In genomic region chr17:48129981-48130380, GRCh38 we compare ENCODE assay signal across 24 cellular contexts.
"Had no signal": no experiment of that assay in that cellular context is flagged by ENCODE, and none has a peak within 500 bp of the region (broad histone marks: within the 10 kb centered on the region; RNA-seq: fewer than 3 reads in every experiment).

No MANE protein-coding gene starts in this region.

- H3K27ac ChIP-seq: gastroesophageal sphincter, neutrophil, right lobe of liver, thoracic aorta, vagina, VCaP had no signal

- H3K36me3 ChIP-seq: thoracic aorta, vagina had no signal

- H3K4me1 ChIP-seq: right lobe of liver, vagina had no signal

- FAIRE-seq: keratinocyte, TTC549 had no signal

- DNase-seq: activated CD4-positive, alpha-beta T cell treated with anti-CD3 and anti-CD28 coated beads for 48 hours; activated CD4-positive, alpha-beta T cell treated with anti-CD3 and anti-CD28 coated beads, Interleukin-2, amount 50 U/mL, for 48 hours; activated CD8-positive, alpha-beta memory T cell treated with anti-CD3 and anti-CD28 coated beads for 24 hours; activated effector memory CD4-positive, alpha-beta T cell treated with anti-CD3 and anti-CD28 coated beads, Interleukin-2, amount 50 U/mL, for 16 hours; activated naive CD4-positive, alpha-beta T cell treated with anti-CD3 and anti-CD28 coated beads, Interleukin-2, amount 10 ng/mL, durations not matched to agents 7 days and 5 days; amygdala; caudate nucleus; head of caudate nucleus; hippocampal formation; left cardiac atrium; mammary epithelial cell; midbrain; naive thymus-derived CD4-positive, alpha-beta T cell; right lobe of liver; stimulated activated CD4-positive, alpha-beta T cell treated with anti-CD3 and anti-CD28 coated beads, Interleukin-2, amount 100 ng/mL, for 48 hours; stimulated activated naive CD8-positive, alpha-beta T cell treated with anti-CD3 and anti-CD28 coated beads, Interleukin-15, Interleukin-2, amounts not matched to agents 100 U/mL and 50 U/mL, for 24 hours had no signal

- H3K27me3 ChIP-seq: gastroesophageal sphincter, neutrophil, right lobe of liver, vagina had no signal

- ATAC-seq: activated CD4-positive, CD25-positive, alpha-beta regulatory T cell treated with anti-CD3 and anti-CD28 coated beads, Interleukin-2, amount 50 U/mL, for 24 hours; gastroesophageal sphincter; left cardiac atrium; naive thymus-derived CD4-positive, alpha-beta T cell; right lobe of liver; stimulated activated naive CD8-positive, alpha-beta T cell treated with anti-CD3 and anti-CD28 coated beads, Interleukin-15, Interleukin-2, amounts not matched to agents 100 U/mL and 50 U/mL, for 24 hours had no signal

- H3K4me3 ChIP-seq: gastroesophageal sphincter, right lobe of liver, thoracic aorta, vagina had no signal

- H3K9me3 ChIP-seq: gastroesophageal sphincter, neutrophil, right lobe of liver, thoracic aorta, vagina had no signal
